In the genomic region with DNA sequence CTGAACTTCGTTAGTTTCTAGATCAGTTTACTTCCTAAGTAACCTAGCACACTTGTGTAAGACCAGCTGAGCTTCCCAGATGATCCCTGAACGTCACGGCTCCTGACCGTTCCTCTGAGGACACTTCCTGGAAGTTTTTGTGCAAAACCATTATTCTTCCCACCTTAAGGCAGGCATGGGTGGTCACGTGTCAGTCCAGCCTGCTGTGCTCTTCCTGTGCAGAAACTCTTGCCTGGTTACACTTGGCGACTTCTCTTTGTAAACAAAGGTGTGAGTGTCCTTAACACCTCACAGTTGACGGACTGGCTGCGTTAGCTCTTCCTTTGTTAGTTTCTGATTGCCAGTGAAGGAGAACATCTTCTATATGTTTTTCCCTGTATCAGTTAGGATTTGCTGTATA, we compare ENCODE assay signal across 23 cellular contexts.
DNase-seq lines count a peak whose midpoint lies in the region; ATAC-seq and TF ChIP-seq lines count a peak whose summit lies in the region.
"Had no signal": no experiment of that assay in that cellular context is flagged by ENCODE, and none has a peak within 500 bp of the region (broad histone marks: within the 10 kb centered on the region; RNA-seq: fewer than 3 reads in every experiment).

No MANE protein-coding gene starts in this region.

- no peak overlapping the region for H3K4me3 Mint-ChIP-seq in activated naive CD4-positive, alpha-beta T cell treated with anti-CD3 and anti-CD28 coated beads, Interleukin-2, amount 10 ng/mL, durations not matched to agents 7 days and 5 days
- H3K4me3 Mint-ChIP-seq in activated naive CD4-positive, alpha-beta T cell treated with anti-CD3 and anti-CD28 coated beads for 36 hours = no peak overlapping the region
- H3K4me3 Mint-ChIP-seq in brain = peak overlapping the region in 1 of 5 experiments; percentile 26
- H3K4me3 Mint-ChIP-seq: activated CD8-positive, alpha-beta T cell treated with anti-CD3 and anti-CD28 coated beads, Interleukin-2, amount 10 ng/mL, durations not matched to agents 7 days and 5 days; activated T-helper 1 cell treated with anti-CD3 and anti-CD28 coated beads, Interleukin-12 subunit alpha, Interleukin-12 subunit beta, Interleukin-2, Interleukin-4 antibody, amounts not matched to agents 30 ng/mL and 10 ng/mL and 1 ng/mL, durations not matched to agents 14 hours and 24 hours and 36 hours; CD4-positive, alpha-beta memory T cell; T-helper 17 cell had no signal

- H3K9me3 ChIP-seq in upper lobe of right lung = no peaks in the 10 kb centered on the region
- no peaks in the 10 kb centered on the region for H3K9me3 ChIP-seq in SJCRH30 (replicated peaks)
- H3K9me3 ChIP-seq: right atrium auricular region, tibial nerve had no signal

- H3K27ac Mint-ChIP-seq in activated naive CD4-positive, alpha-beta T cell treated with anti-CD3 and anti-CD28 coated beads, Interleukin-2, amount 10 ng/mL, durations not matched to agents 7 days and 5 days = no peak overlapping the region
- H3K27ac Mint-ChIP-seq in activated naive CD4-positive, alpha-beta T cell treated with anti-CD3 and anti-CD28 coated beads for 36 hours = no peak overlapping the region
- H3K27ac Mint-ChIP-seq in brain = peak overlapping the region; percentile 7 to 89 (median 64)
- H3K27ac Mint-ChIP-seq: activated CD8-positive, alpha-beta T cell treated with anti-CD3 and anti-CD28 coated beads, Interleukin-2, amount 10 ng/mL, durations not matched to agents 7 days and 5 days; activated T-helper 1 cell treated with anti-CD3 and anti-CD28 coated beads, Interleukin-12 subunit alpha, Interleukin-12 subunit beta, Interleukin-2, Interleukin-4 antibody, amounts not matched to agents 30 ng/mL and 10 ng/mL and 1 ng/mL, durations not matched to agents 14 hours and 24 hours and 36 hours; T-helper 17 cell had no signal

- TF ChIP-seq CTCF in brain (conservative IDR thresholded peaks at IDR 0.05) (no peak), upper lobe of right lung (IDR thresholded peaks at IDR 0.05) (no peak), GM10248 (IDR thresholded peaks at IDR 0.05; ENCODE audit: control extremely low read depth, extremely low read depth, low read depth, missing control alignments) (no peak)

- H3K4me1 ChIP-seq in upper lobe of right lung = peaks cover 44% of the 10 kb centered on the region
- no peaks in the 10 kb centered on the region for H3K4me1 ChIP-seq in SJCRH30

- DNase-seq in activated naive CD4-positive, alpha-beta T cell treated with anti-CD3 and anti-CD28 coated beads, Interleukin-2, amount 10 ng/mL, durations not matched to agents 7 days and 5 days = peak; percentile 1
- no peak for DNase-seq in activated naive CD4-positive, alpha-beta T cell treated with anti-CD3 and anti-CD28 coated beads for 36 hours
- DNase-seq in mesenteric fat pad (ENCODE audit: low spot score) (peak; percentile 26), upper lobe of right lung (peak; percentile 48), SJCRH30 (no peak), SHP77 treated with DMSO at 0.1 percent for 48 hours (lab: John Stamatoyannopoulos, UW) (no peak), GM10248 (ENCODE audit: extremely low spot score) (no peak)
- DNase-seq: activated CD8-positive, alpha-beta T cell treated with anti-CD3 and anti-CD28 coated beads, Interleukin-2, amount 10 ng/mL, durations not matched to agents 7 days and 5 days; CD4-positive, alpha-beta memory T cell; effector memory CD4-positive, alpha-beta T cell; HCEC 1CT; mesendoderm; NCI-H2081; NCI-H526 treated with DMSO at 0.1 percent for 48 hours; SIG-M5; stimulated activated naive CD4-positive, alpha-beta T cell; T-helper 17 cell; WERI-Rb-1 had no signal

- CTCF ChIA-PET in activated naive CD4-positive, alpha-beta T cell treated with anti-CD3 and anti-CD28 coated beads, Interleukin-2, amount 10 ng/mL, durations not matched to agents 7 days and 5 days (lab: Charles Lee) = no interaction called here
- CTCF ChIA-PET in activated naive CD4-positive, alpha-beta T cell treated with anti-CD3 and anti-CD28 coated beads for 36 hours (lab: Charles Lee) = no interaction called here
- CTCF ChIA-PET in GM10248 (lab: Yijun Ruan, JAX) = no interaction called here

- H3K9me3 Mint-ChIP-seq in activated naive CD4-positive, alpha-beta T cell treated with anti-CD3 and anti-CD28 coated beads, Interleukin-2, amount 10 ng/mL, durations not matched to agents 7 days and 5 days = no peaks in the 10 kb centered on the region
- no peaks in the 10 kb centered on the region for H3K9me3 Mint-ChIP-seq in activated naive CD4-positive, alpha-beta T cell treated with anti-CD3 and anti-CD28 coated beads for 36 hours
- no peaks in the 10 kb centered on the region for H3K9me3 Mint-ChIP-seq in brain
- H3K9me3 Mint-ChIP-seq: activated T-helper 1 cell treated with anti-CD3 and anti-CD28 coated beads, Interleukin-12 subunit alpha, Interleukin-12 subunit beta, Interleukin-2, Interleukin-4 antibody, amounts not matched to agents 30 ng/mL and 10 ng/mL and 1 ng/mL, durations not matched to agents 14 hours and 24 hours and 36 hours; CD4-positive, alpha-beta memory T cell had no signal

- intact Hi-C loops in activated naive CD4-positive, alpha-beta T cell treated with anti-CD3 and anti-CD28 coated beads for 36 hours (cut with micrococcal nuclease) = no loop called here
- intact Hi-C loops in upper lobe of right lung (cut with DNase I) = no loop called here

- peaks cover 46% of the 10 kb centered on the region for H3K27me3 Mint-ChIP-seq in activated naive CD4-positive, alpha-beta T cell treated with anti-CD3 and anti-CD28 coated beads, Interleukin-2, amount 10 ng/mL, durations not matched to agents 7 days and 5 days
- no peaks in the 10 kb centered on the region for H3K27me3 Mint-ChIP-seq in activated naive CD4-positive, alpha-beta T cell treated with anti-CD3 and anti-CD28 coated beads for 36 hours (ENCODE audit: low read depth)
- no peaks in the 10 kb centered on the region for H3K27me3 Mint-ChIP-seq in brain

- H3K27me3 ChIP-seq in upper lobe of right lung (no peaks in the 10 kb centered on the region), SJCRH30 (no peaks in the 10 kb centered on the region)
- H3K27me3 ChIP-seq: right atrium auricular region, tibial nerve had no signal

- no peaks in the 10 kb centered on the region for H3K36me3 Mint-ChIP-seq in activated naive CD4-positive, alpha-beta T cell treated with anti-CD3 and anti-CD28 coated beads, Interleukin-2, amount 10 ng/mL, durations not matched to agents 7 days and 5 days
- H3K36me3 Mint-ChIP-seq in activated naive CD4-positive, alpha-beta T cell treated with anti-CD3 and anti-CD28 coated beads for 36 hours (ENCODE audit: low read depth) = no peaks in the 10 kb centered on the region
- no peaks in the 10 kb centered on the region for H3K36me3 Mint-ChIP-seq in brain
- H3K36me3 Mint-ChIP-seq: CD4-positive, alpha-beta memory T cell had no signal

- peak overlapping the region; percentile 42 for H3K27ac ChIP-seq in upper lobe of right lung
- no peak overlapping the region for H3K27ac ChIP-seq in SJCRH30
- H3K27ac ChIP-seq: HL-60, tibial nerve, WERI-Rb-1 had no signal

- POLR2A ChIA-PET in GM10248 (lab: Yijun Ruan, JAX) = no interaction called here

- H3K36me3 ChIP-seq in upper lobe of right lung (no peaks in the 10 kb centered on the region), SJCRH30 (no peaks in the 10 kb centered on the region)
- H3K36me3 ChIP-seq: right atrium auricular region, tibial nerve, WERI-Rb-1 had no signal

- H3K4me1 Mint-ChIP-seq in activated naive CD4-positive, alpha-beta T cell treated with anti-CD3 and anti-CD28 coated beads, Interleukin-2, amount 10 ng/mL, durations not matched to agents 7 days and 5 days = no peaks in the 10 kb centered on the region
- H3K4me1 Mint-ChIP-seq in activated naive CD4-positive, alpha-beta T cell treated with anti-CD3 and anti-CD28 coated beads for 36 hours (ENCODE audit: low read depth) = no peaks in the 10 kb centered on the region
- H3K4me1 Mint-ChIP-seq in brain = peaks cover 50% of the 10 kb centered on the region
- H3K4me1 Mint-ChIP-seq: CD4-positive, alpha-beta memory T cell had no signal

- H3K4me3 ChIP-seq in upper lobe of right lung (no peak overlapping the region), SJCRH30 (no peak overlapping the region)
- H3K4me3 ChIP-seq: right atrium auricular region, tibial nerve had no signal

- peak; percentile 59 for ATAC-seq in upper lobe of right lung
- ATAC-seq: activated CD8-positive, alpha-beta T cell treated with anti-CD3 and anti-CD28 coated beads, Interleukin-2, amount 10 ng/mL, durations not matched to agents 7 days and 5 days; T-helper 17 cell had no signal

Comparison
In these comparisons a context has a peak if more than half of its experiments do, and no peak if none do; other contexts are left out.
1. DNase-seq: peak in activated naive CD4-positive, alpha-beta T cell treated with anti-CD3 and anti-CD28 coated beads, Interleukin-2, amount 10 ng/mL, durations not matched to agents 7 days and 5 days (single experiment), mesenteric fat pad (single experiment) and upper lobe of right lung (single experiment); none in activated naive CD4-positive, alpha-beta T cell treated with anti-CD3 and anti-CD28 coated beads for 36 hours (single experiment), SJCRH30 (0 of 2), SHP77 treated with DMSO at 0.1 percent for 48 hours (single experiment) and GM10248 (single experiment).
2. H3K27ac Mint-ChIP-seq: peak in brain (5 of 5); none in activated naive CD4-positive, alpha-beta T cell treated with anti-CD3 and anti-CD28 coated beads, Interleukin-2, amount 10 ng/mL, durations not matched to agents 7 days and 5 days (single experiment) and activated naive CD4-positive, alpha-beta T cell treated with anti-CD3 and anti-CD28 coated beads for 36 hours (single experiment).